Comparison of ENCODE assay signal across 8 cellular contexts in the genomic region with DNA sequence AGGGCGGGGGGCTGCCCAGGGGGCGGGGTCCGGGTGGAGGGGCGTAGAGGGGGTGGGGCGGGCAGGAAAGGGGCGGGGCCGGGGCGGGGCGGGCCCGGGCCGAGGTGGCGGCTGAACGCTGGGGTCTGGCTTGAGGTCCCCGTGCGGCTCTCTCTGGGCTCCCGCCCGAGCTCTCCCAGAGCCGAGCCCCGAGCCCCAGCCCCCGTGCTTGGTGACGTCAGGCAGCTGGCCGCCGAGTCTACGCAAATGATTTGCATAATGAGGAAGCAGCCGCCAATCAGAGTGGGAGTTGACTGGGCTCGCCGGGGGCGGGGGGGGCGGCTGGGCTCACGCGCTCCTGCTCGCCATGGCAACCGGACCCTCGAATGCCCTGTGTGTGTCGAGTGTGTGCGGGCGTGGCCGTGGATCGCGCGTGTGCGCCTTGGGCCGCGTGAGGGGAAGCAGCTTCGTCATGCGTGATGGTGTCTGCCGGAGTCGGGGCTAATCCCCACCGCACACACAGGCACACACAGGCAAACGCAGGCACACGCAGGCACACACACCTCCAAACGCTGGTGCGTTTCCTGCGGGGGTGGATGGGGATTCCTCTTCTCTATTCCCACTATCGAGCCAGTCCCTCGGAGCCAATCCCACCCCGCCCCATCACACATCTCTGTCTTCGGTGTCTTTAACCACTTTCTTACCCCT. TPM values are rescaled to one million over a fixed set of nuclear protein-coding genes. Genes with fewer than 3 reads are reported as not detected.
DNase-seq lines count a peak whose midpoint lies in the region; ATAC-seq and TF ChIP-seq lines count a peak whose summit lies in the region.

A gene (minus strand): TSS at position 173 of the 687 bp plus-strand sequence. CDS start 283 bp downstream, outside the sequence.

- peak within 1 kb of the TSS; percentile 41 to 67 (median 54) for H3K4me3 ChIP-seq in BLaER1 treated with 17β-estradiol and CSF1 and Interleukin-3, amounts not matched to agents 10 nM and 100 nM
- peak within 1 kb of the TSS; percentile 76 for H3K4me3 ChIP-seq in MM.1S (ENCODE audit: low read length)
- H3K4me3 ChIP-seq in SK-N-MC: peak within 1 kb of the TSS; percentile 81

- TF ChIP-seq CTCF in MM.1S (IDR thresholded peaks at IDR 0.05; ENCODE audit: low read length) (no peak), omental fat pad (IDR thresholded peaks at IDR 0.05) (no peak)

- peak; percentile 81 for DNase-seq in MM.1S
- no peak for DNase-seq in SK-N-MC (ENCODE audit: low read depth, low spot score)
- DNase-seq in globus pallidus (ENCODE audit: low spot score): peak; percentile 60
- DNase-seq in omental fat pad (ENCODE audit: low spot score): peak; percentile 58
- DNase-seq in superior temporal gyrus (ENCODE audit: extremely low spot score): peak; percentile 65

- 0 out of 2 replicates have a peak, but pooled peaks cover 9% of the 10 kb centered on the region for H3F3A ChIP-seq in MM.1S (ENCODE audit: insufficient read depth, low read length)

- H3K9me2 ChIP-seq in MM.1S (replicated peaks; ENCODE audit: insufficient read depth, low read length): no peaks in the 10 kb centered on the region

- H3K4me1 Mint-ChIP-seq in activated naive CD4-positive, alpha-beta T cell treated with anti-CD3 and anti-CD28 coated beads, Interleukin-2, amount 50 U/mL, for 24 hours: peaks cover 18% of the 10 kb centered on the region

- peak within 1 kb of the TSS in 8 of 11 experiments; percentile 0 to 68 (median 47); a peak in 12 of 22 replicates for H3K9ac ChIP-seq in BLaER1 treated with 17β-estradiol and CSF1 and Interleukin-3, amounts not matched to agents 10 nM and 100 nM
- H3K9ac ChIP-seq in MM.1S (ENCODE audit: low read length) (peak within 1 kb of the TSS; percentile 64), SK-N-MC (ENCODE audit: insufficient read length) (no peak within 1 kb of the TSS)

- peak within 1 kb of the TSS in 3 of 11 experiments; percentile 44 to 59 (median 56); a peak in 5 of 22 replicates for H3K27ac ChIP-seq in BLaER1 treated with 17β-estradiol and CSF1 and Interleukin-3, amounts not matched to agents 10 nM and 100 nM
- H3K27ac ChIP-seq in MM.1S (ENCODE audit: low read length): no peak within 1 kb of the TSS
- H3K27ac ChIP-seq in SK-N-MC: no peak within 1 kb of the TSS

- peak; percentile 55 for ATAC-seq in GM21360 (IDR thresholded peaks at IDR 0.05; ENCODE audit: unreplicated experiment)
- peak; percentile 82 for ATAC-seq in omental fat pad (ENCODE audit: low FRiP score)

- H3K36me3 ChIP-seq in BLaER1 treated with 17β-estradiol and CSF1 and Interleukin-3, amounts not matched to agents 10 nM and 100 nM: peaks cover 0 to 23% (median 17%) of the 10 kb centered on the region in 11 experiments; a peak in 15 of 22 replicates
- H3K36me3 ChIP-seq in MM.1S (replicated peaks; ENCODE audit: insufficient read depth, low read length) (no peaks in the 10 kb centered on the region), SK-N-MC (ENCODE audit: insufficient read depth, low read length) (no peaks in the 10 kb centered on the region)

- no peaks in the 10 kb centered on the region for H3K79me2 ChIP-seq in MM.1S (ENCODE audit: low read length)

- H3K27me3 Mint-ChIP-seq in activated naive CD4-positive, alpha-beta T cell treated with anti-CD3 and anti-CD28 coated beads, Interleukin-2, amount 50 U/mL, for 24 hours: no peaks in the 10 kb centered on the region

- H3K27ac Mint-ChIP-seq in activated naive CD4-positive, alpha-beta T cell treated with anti-CD3 and anti-CD28 coated beads, Interleukin-2, amount 50 U/mL, for 24 hours: peak within 1 kb of the TSS; percentile 74

- peak within 1 kb of the TSS; percentile 62 to 95 (median 81) for H3K4me2 ChIP-seq in BLaER1 treated with 17β-estradiol and CSF1 and Interleukin-3, amounts not matched to agents 10 nM and 100 nM
- peak within 1 kb of the TSS; percentile 92 for H3K4me2 ChIP-seq in MM.1S (ENCODE audit: low read depth, low read length)

- peak within 1 kb of the TSS; percentile 21 for H2AFZ ChIP-seq in MM.1S (ENCODE audit: low read length)

- peak within 1 kb of the TSS; percentile 87 for H3K4me3 Mint-ChIP-seq in activated naive CD4-positive, alpha-beta T cell treated with anti-CD3 and anti-CD28 coated beads, Interleukin-2, amount 50 U/mL, for 24 hours

- H3K9me3 Mint-ChIP-seq in activated naive CD4-positive, alpha-beta T cell treated with anti-CD3 and anti-CD28 coated beads, Interleukin-2, amount 50 U/mL, for 24 hours: peaks cover 11% of the 10 kb centered on the region

- peaks cover 9 to 28% (median 20%) of the 10 kb centered on the region in 11 experiments; a peak in 20 of 22 replicates for H3K9me3 ChIP-seq in BLaER1 treated with 17β-estradiol and CSF1 and Interleukin-3, amounts not matched to agents 10 nM and 100 nM (replicated peaks in 1 of 11)
- H3K9me3 ChIP-seq in MM.1S (replicated peaks; ENCODE audit: insufficient read depth, low read length) (no peaks in the 10 kb centered on the region), SK-N-MC (ENCODE audit: low read depth, low read length) (no peaks in the 10 kb centered on the region)

- H3K36me3 Mint-ChIP-seq in activated naive CD4-positive, alpha-beta T cell treated with anti-CD3 and anti-CD28 coated beads, Interleukin-2, amount 50 U/mL, for 24 hours: peaks cover 11% of the 10 kb centered on the region

- peaks cover 0 to 7% (median 0%) of the 10 kb centered on the region in 11 experiments; a peak in 1 of 22 replicates for H4K20me1 ChIP-seq in BLaER1 treated with 17β-estradiol and CSF1 and Interleukin-3, amounts not matched to agents 10 nM and 100 nM
- no peaks in the 10 kb centered on the region for H4K20me1 ChIP-seq in MM.1S (ENCODE audit: insufficient read depth, low read length)

- no peaks in the 10 kb centered on the region; a peak in 1 of 22 replicates for H3K27me3 ChIP-seq in BLaER1 treated with 17β-estradiol and CSF1 and Interleukin-3, amounts not matched to agents 10 nM and 100 nM
- H3K27me3 ChIP-seq in MM.1S (replicated peaks; ENCODE audit: insufficient read depth, low read length): 0 out of 2 replicates have a peak, but pooled peaks cover 6% of the 10 kb centered on the region

- H3K4me1 ChIP-seq in BLaER1 treated with 17β-estradiol and CSF1 and Interleukin-3, amounts not matched to agents 10 nM and 100 nM: peaks cover 18 to 62% (median 21%) of the 10 kb centered on the region in 10 experiments
- H3K4me1 ChIP-seq in MM.1S (ENCODE audit: low read length): no peaks in the 10 kb centered on the region

RNA-seq across cellular contexts. Expression of the gene that starts here (rescaled TPM):
- total RNA-seq in omental fat pad: 1 to 10 TPM; 1.3 to 4.9 (median 1.9) TPM
